ENCODE assay signal across 3 cellular contexts in the genomic region with DNA sequence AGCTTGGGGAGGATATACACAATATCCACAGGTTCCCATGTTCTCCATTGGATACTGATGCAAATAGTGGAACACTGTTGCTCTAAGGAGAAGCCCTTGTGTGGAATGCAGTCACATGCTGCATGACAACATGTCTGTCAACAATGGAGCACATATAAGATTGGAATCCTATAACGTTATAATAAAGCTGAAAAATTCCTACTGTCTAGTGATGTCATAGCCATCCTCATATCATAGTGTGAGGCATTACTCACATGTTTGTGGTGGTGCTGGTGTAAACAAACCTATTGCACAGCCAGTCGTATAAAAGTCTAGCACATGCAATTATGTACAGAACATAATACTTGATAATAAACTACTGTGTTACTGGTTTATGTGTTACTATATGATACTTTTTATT.
TF ChIP-seq lines count a peak whose summit lies in the region.

No MANE protein-coding gene starts in this region.

TF ChIP-seq in SK-N-SH treated with all-trans-retinoic acid at 6 μM for 48 hours, 23 proteins besides CTCF, POLR2A, EP300 and RAD21:
- TF ChIP-seq CREB5 (CRISPR knock-in tag; IDR thresholded peaks at IDR 0.05; ENCODE audit: low read depth): no peak
- TF ChIP-seq TCF4 (CRISPR knock-in tag; IDR thresholded peaks at IDR 0.05; ENCODE audit: borderline replicate concordance): no peak

TF ChIP-seq in SK-N-SH, 30 proteins besides CTCF, POLR2A, EP300 and RAD21 (continued from another document):
- TF ChIP-seq, protein P1, sequence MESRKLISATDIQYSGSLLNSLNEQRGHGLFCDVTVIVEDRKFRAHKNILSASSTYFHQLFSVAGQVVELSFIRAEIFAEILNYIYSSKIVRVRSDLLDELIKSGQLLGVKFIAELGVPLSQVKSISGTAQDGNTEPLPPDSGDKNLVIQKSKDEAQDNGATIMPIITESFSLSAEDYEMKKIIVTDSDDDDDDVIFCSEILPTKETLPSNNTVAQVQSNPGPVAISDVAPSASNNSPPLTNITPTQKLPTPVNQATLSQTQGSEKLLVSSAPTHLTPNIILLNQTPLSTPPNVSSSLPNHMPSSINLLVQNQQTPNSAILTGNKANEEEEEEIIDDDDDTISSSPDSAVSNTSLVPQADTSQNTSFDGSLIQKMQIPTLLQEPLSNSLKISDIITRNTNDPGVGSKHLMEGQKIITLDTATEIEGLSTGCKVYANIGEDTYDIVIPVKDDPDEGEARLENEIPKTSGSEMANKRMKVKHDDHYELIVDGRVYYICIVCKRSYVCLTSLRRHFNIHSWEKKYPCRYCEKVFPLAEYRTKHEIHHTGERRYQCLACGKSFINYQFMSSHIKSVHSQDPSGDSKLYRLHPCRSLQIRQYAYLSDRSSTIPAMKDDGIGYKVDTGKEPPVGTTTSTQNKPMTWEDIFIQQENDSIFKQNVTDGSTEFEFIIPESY (IDR thresholded peaks at IDR 0.05; ENCODE audit: borderline replicate concordance, low read depth): no peak
- TF ChIP-seq TAF1 (IDR thresholded peaks at IDR 0.05; ENCODE audit: borderline replicate concordance, low read depth, low read length) (no peak), TEAD4 (IDR thresholded peaks at IDR 0.05; ENCODE audit: borderline replicate concordance, insufficient read depth) (no peak), FOSL2 (IDR thresholded peaks at IDR 0.05; ENCODE audit: borderline replicate concordance, low read depth) (no peak), FOXM1 (IDR thresholded peaks at IDR 0.05; ENCODE audit: low read depth) (no peak), JUND (IDR thresholded peaks at IDR 0.05) (no peak), RXRA (IDR thresholded peaks at IDR 0.05; ENCODE audit: borderline replicate concordance, low read depth) (no peak), EZH2phosphoT487 (IDR thresholded peaks at IDR 0.05; ENCODE audit: borderline replicate concordance, low read depth) (no peak), SIN3A (IDR thresholded peaks at IDR 0.05; ENCODE audit: borderline replicate concordance, low read depth, low read length) (no peak), PBX3 (IDR thresholded peaks at IDR 0.05) (no peak), GABPA (IDR thresholded peaks at IDR 0.05; ENCODE audit: low read depth) (no peak), NFIC (IDR thresholded peaks at IDR 0.05; ENCODE audit: borderline replicate concordance) (no peak), MEF2A (IDR thresholded peaks at IDR 0.05; ENCODE audit: borderline replicate concordance, low read depth) (no peak), TCF12 (IDR thresholded peaks at IDR 0.05) (no peak), SMC3 (IDR thresholded peaks at IDR 0.05; ENCODE audit: low read depth, low read length) (no peak)
- TF ChIP-seq, protein P2, sequence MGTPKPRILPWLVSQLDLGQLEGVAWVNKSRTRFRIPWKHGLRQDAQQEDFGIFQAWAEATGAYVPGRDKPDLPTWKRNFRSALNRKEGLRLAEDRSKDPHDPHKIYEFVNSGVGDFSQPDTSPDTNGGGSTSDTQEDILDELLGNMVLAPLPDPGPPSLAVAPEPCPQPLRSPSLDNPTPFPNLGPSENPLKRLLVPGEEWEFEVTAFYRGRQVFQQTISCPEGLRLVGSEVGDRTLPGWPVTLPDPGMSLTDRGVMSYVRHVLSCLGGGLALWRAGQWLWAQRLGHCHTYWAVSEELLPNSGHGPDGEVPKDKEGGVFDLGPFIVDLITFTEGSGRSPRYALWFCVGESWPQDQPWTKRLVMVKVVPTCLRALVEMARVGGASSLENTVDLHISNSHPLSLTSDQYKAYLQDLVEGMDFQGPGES (IDR thresholded peaks at IDR 0.05; ENCODE audit: low read depth, low read length): no peak
- TF ChIP-seq, protein P3, sequence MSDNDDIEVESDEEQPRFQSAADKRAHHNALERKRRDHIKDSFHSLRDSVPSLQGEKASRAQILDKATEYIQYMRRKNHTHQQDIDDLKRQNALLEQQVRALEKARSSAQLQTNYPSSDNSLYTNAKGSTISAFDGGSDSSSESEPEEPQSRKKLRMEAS (IDR thresholded peaks at IDR 0.05; ENCODE audit: low read depth): no peak
- TF ChIP-seq, protein P4, sequence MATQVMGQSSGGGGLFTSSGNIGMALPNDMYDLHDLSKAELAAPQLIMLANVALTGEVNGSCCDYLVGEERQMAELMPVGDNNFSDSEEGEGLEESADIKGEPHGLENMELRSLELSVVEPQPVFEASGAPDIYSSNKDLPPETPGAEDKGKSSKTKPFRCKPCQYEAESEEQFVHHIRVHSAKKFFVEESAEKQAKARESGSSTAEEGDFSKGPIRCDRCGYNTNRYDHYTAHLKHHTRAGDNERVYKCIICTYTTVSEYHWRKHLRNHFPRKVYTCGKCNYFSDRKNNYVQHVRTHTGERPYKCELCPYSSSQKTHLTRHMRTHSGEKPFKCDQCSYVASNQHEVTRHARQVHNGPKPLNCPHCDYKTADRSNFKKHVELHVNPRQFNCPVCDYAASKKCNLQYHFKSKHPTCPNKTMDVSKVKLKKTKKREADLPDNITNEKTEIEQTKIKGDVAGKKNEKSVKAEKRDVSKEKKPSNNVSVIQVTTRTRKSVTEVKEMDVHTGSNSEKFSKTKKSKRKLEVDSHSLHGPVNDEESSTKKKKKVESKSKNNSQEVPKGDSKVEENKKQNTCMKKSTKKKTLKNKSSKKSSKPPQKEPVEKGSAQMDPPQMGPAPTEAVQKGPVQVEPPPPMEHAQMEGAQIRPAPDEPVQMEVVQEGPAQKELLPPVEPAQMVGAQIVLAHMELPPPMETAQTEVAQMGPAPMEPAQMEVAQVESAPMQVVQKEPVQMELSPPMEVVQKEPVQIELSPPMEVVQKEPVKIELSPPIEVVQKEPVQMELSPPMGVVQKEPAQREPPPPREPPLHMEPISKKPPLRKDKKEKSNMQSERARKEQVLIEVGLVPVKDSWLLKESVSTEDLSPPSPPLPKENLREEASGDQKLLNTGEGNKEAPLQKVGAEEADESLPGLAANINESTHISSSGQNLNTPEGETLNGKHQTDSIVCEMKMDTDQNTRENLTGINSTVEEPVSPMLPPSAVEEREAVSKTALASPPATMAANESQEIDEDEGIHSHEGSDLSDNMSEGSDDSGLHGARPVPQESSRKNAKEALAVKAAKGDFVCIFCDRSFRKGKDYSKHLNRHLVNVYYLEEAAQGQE (IDR thresholded peaks at IDR 0.05; ENCODE audit: low read depth, low read length): no peak

TF ChIP-seq in HepG2, 621 proteins besides CTCF, POLR2A, EP300 and RAD21 (continued from another document):
- TF ChIP-seq CERS6 (CRISPR knock-in tag; IDR thresholded peaks at IDR 0.05): no peak
- no peak for TF ChIP-seq EHMT2 (IDR thresholded peaks at IDR 0.05; ENCODE audit: borderline replicate concordance, low read depth, low read length)
- TF ChIP-seq SAFB2 (CRISPR knock-in tag; IDR thresholded peaks at IDR 0.05; ENCODE audit: borderline replicate concordance, low read depth): no peak
- TF ChIP-seq ZNF10 (CRISPR knock-in tag; IDR thresholded peaks at IDR 0.05; ENCODE audit: borderline replicate concordance, low read depth): no peak
- TF ChIP-seq, protein P5, sequence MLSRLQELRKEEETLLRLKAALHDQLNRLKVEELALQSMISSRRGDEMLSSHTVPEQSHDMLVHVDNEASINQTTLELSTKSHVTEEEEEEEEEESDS (CRISPR knock-in tag; IDR thresholded peaks at IDR 0.05; ENCODE audit: borderline replicate concordance): no peak
- TF ChIP-seq ZNF572 (CRISPR knock-in tag; IDR thresholded peaks at IDR 0.05): no peak
- TF ChIP-seq ZNF34 (CRISPR knock-in tag; IDR thresholded peaks at IDR 0.05; ENCODE audit: borderline replicate concordance): no peak
